8 cellular contexts compared by ENCODE assay signal in genomic region chr20:50029697-50030428, GRCh38. TPM values are rescaled to one million over a fixed set of nuclear protein-coding genes. Genes with fewer than 3 reads are reported as not detected.
DNase-seq lines count a peak whose midpoint lies in the region; ATAC-seq and TF ChIP-seq lines count a peak whose summit lies in the region.

No MANE protein-coding gene starts in this region.

- H3K27me3 ChIP-seq in MG63 = no peaks in the 10 kb centered on the region

- H3K36me3 ChIP-seq in MG63 = no peaks in the 10 kb centered on the region

- POLR2A ChIA-PET in AG04449 (lab: Yijun Ruan, JAX) = interaction anchor here (1.0 kb wide), 1 partner anchor 46 kb away, joined by 3 read pairs; no protein-coding TSS in a partner anchor

- H3K4me3 ChIP-seq in AG04449 (ENCODE audit: low read depth, low read length) (no peak overlapping the region), MG63 (no peak overlapping the region)

- peaks cover 16% of the 10 kb centered on the region for H3K9me3 ChIP-seq in MG63

- CTCF ChIA-PET in AG04449 (lab: Yijun Ruan, JAX) = interaction anchor here (1.0 to 3.5 kb wide), 5 partner anchors 10 to 86 kb away, joined by 3 to 12 read pairs (median 3); no protein-coding TSS in a partner anchor

- no peak for TF ChIP-seq CTCF in AG04449 (IDR thresholded peaks at IDR 0.05; ENCODE audit: insufficient read depth, low read length, missing control alignments)

- ATAC-seq in HG03342 (IDR thresholded peaks at IDR 0.05; ENCODE audit: unreplicated experiment) = no peak

- DNase-seq in AG04449 (ENCODE audit: low read depth, low spot score) (peak; percentile 60), MG63 (peak; percentile 98), dermis microvascular lymphatic vessel endothelial cell (ENCODE audit: low read depth in 2 of 2) (peak; percentile 83 to 97), myocyte (ENCODE audit: low read depth) (peak; percentile 89), NCI-H69 (lab: John Stamatoyannopoulos, UW) (no peak), Ammon's horn (ENCODE audit: low spot score) (no peak), NCI-H1417 treated with DMSO at 0.1 percent for 48 hours (lab: John Stamatoyannopoulos, UW) (no peak)

RNA-seq across cellular contexts. Expression of gene SNAI1, which starts 47.1 kb away (rescaled TPM):
- 0.12 and 0.82 TPM in 2 replicates for total RNA-seq in MG63 (2014; rRNA removed; shearing (Covaris generic); ENCODE audit: low replicate concordance)
- total RNA-seq in dermis microvascular lymphatic vessel endothelial cell = 1.0 and 1.6 TPM in 2 replicates
- 0.72 and 1.8 TPM in 2 replicates for total RNA-seq in myocyte
- 0.28 TPM for polyA plus RNA-seq in myocyte (2012)

Comparison
In these comparisons a context has a peak if more than half of its experiments do, and no peak if none do; other contexts are left out.
1. DNase-seq: peak in AG04449 (single experiment), MG63 (single experiment), dermis microvascular lymphatic vessel endothelial cell (2 of 2) and myocyte (single experiment); none in NCI-H69 (single experiment), Ammon's horn (single experiment) and NCI-H1417 treated with DMSO at 0.1 percent for 48 hours (single experiment).